32 cellular contexts compared by ENCODE assay signal in genomic region chr6:8087870-8088269, GRCh38.
"Had no signal": no experiment of that assay in that cellular context is flagged by ENCODE, and none has a peak within 500 bp of the region (broad histone marks: within the 10 kb centered on the region; RNA-seq: fewer than 3 reads in every experiment).

No MANE protein-coding gene starts in this region.

- H3K4me1 ChIP-seq: breast epithelium, colonic mucosa had no signal

- H3K27me3 ChIP-seq: adrenal gland, breast epithelium, cardiac muscle cell, colonic mucosa had no signal

- H3K4me3 Mint-ChIP-seq: activated B cell treated with CpG ODN at 0.5 μM for 24 hours; activated CD4-positive, alpha-beta memory T cell treated with anti-CD3 and anti-CD28 coated beads, Interleukin-2, amount 10 ng/mL, durations not matched to agents 7 days and 5 days; activated CD4-positive, alpha-beta T cell treated with anti-CD3 and anti-CD28 coated beads, Interleukin-2, amount 10 ng/mL, durations not matched to agents 24 days and 14 days; activated naive CD4-positive, alpha-beta T cell treated with anti-CD3 and anti-CD28 coated beads, Interleukin-2, amount 10 ng/mL, durations not matched to agents 7 days and 5 days; activated T-cell treated with anti-CD3 and anti-CD28 coated beads, Interleukin-2, amount 50 U/mL, for 24 hours; activated T-helper 1 cell treated with anti-CD3 and anti-CD28 coated beads, Interleukin-12 subunit alpha, Interleukin-12 subunit beta, Interleukin-2, Interleukin-4 antibody, amounts not matched to agents 30 ng/mL and 10 ng/mL and 1 ng/mL, durations not matched to agents 14 hours and 24 hours and 36 hours; brain; T-helper 17 cell; T-helper 2 cell treated with Interferon-gamma antibody and Interleukin-4, amounts not matched to agents 5 μg/mL and 100 μg/mL, for 36 hours had no signal

- H3K9me3 ChIP-seq: adrenal gland, breast epithelium, colonic mucosa had no signal

- H3K36me3 ChIP-seq: breast epithelium, colonic mucosa had no signal

- H3K27ac Mint-ChIP-seq: activated B cell treated with CpG ODN at 0.5 μM for 24 hours; activated CD4-positive, alpha-beta memory T cell treated with anti-CD3 and anti-CD28 coated beads, Interleukin-2, amount 10 ng/mL, durations not matched to agents 7 days and 5 days; activated CD4-positive, alpha-beta T cell treated with anti-CD3 and anti-CD28 coated beads, Interleukin-2, amount 10 ng/mL, durations not matched to agents 24 days and 14 days; activated naive CD4-positive, alpha-beta T cell treated with anti-CD3 and anti-CD28 coated beads, Interleukin-2, amount 10 ng/mL, durations not matched to agents 7 days and 5 days; activated T-cell treated with anti-CD3 and anti-CD28 coated beads, Interleukin-2, amount 50 U/mL, for 24 hours; activated T-helper 1 cell treated with anti-CD3 and anti-CD28 coated beads, Interleukin-12 subunit alpha, Interleukin-12 subunit beta, Interleukin-2, Interleukin-4 antibody, amounts not matched to agents 30 ng/mL and 10 ng/mL and 1 ng/mL, durations not matched to agents 14 hours and 24 hours and 36 hours; brain; T-helper 2 cell treated with Interferon-gamma antibody and Interleukin-4, amounts not matched to agents 5 μg/mL and 100 μg/mL, for 36 hours had no signal

- H3K27me3 Mint-ChIP-seq: activated B cell treated with CpG ODN at 0.5 μM for 24 hours; activated CD4-positive, alpha-beta memory T cell treated with anti-CD3 and anti-CD28 coated beads, Interleukin-2, amount 10 ng/mL, durations not matched to agents 7 days and 5 days; activated CD4-positive, alpha-beta T cell treated with anti-CD3 and anti-CD28 coated beads, Interleukin-2, amount 10 ng/mL, durations not matched to agents 24 days and 14 days; activated naive CD4-positive, alpha-beta T cell treated with anti-CD3 and anti-CD28 coated beads, Interleukin-2, amount 10 ng/mL, durations not matched to agents 7 days and 5 days; activated T-cell treated with anti-CD3 and anti-CD28 coated beads, Interleukin-2, amount 50 U/mL, for 24 hours; brain; T-helper 17 cell had no signal

- DNase-seq: activated B cell treated with CpG ODN at 0.5 μM for 24 hours; activated CD4-positive, alpha-beta memory T cell treated with anti-CD3 and anti-CD28 coated beads, Interleukin-2, amount 10 ng/mL, durations not matched to agents 7 days and 5 days; activated CD4-positive, alpha-beta T cell treated with anti-CD3 and anti-CD28 coated beads, Interleukin-2, amount 10 ng/mL, durations not matched to agents 24 days and 14 days; activated CD4-positive, alpha-beta T cell treated with anti-CD3 and anti-CD28 coated beads, Interleukin-2, amount 50 U/mL, for 4 hours; activated CD8-positive, alpha-beta memory T cell treated with anti-CD3 and anti-CD28 coated beads, Interleukin-2, amount 50 U/mL, for 48 hours; activated gamma-delta T cell; activated naive CD4-positive, alpha-beta T cell; activated naive CD4-positive, alpha-beta T cell treated with anti-CD3 and anti-CD28 coated beads, Interleukin-2, amount 10 ng/mL, durations not matched to agents 7 days and 5 days; activated T-cell treated with anti-CD3 and anti-CD28 coated beads for 4 hours; activated T-cell treated with anti-CD3 and anti-CD28 coated beads, Interleukin-2, amount 50 U/mL, for 24 hours; adrenal gland; amygdala; aorta; central memory CD4-positive, alpha-beta T cell; cerebellar nuclear complex; colonic mucosa; effector CD8-positive, alpha-beta T cell; foreskin fibroblast; head of caudate nucleus; SW 1271; T-helper 1 cell; T-helper 17 cell; T1000; WERI-Rb-1 had no signal

- H3K4me3 ChIP-seq: adrenal gland, breast epithelium, cardiac muscle cell, colonic mucosa had no signal

- H3K27ac ChIP-seq: adrenal gland, breast epithelium, cardiac muscle cell, colonic mucosa, WERI-Rb-1 had no signal

- ATAC-seq: activated CD4-positive, CD25-positive, alpha-beta regulatory T cell treated with anti-CD3 and anti-CD28 coated beads, Interleukin-2, amount 50 U/mL, for 24 hours; activated naive CD4-positive, alpha-beta T cell treated with anti-CD3 and anti-CD28 coated beads, Interleukin-2, amount 50 U/mL, for 72 hours; esophagus mucosa; T-helper 17 cell had no signal

- H3K4me1 Mint-ChIP-seq: activated B cell treated with CpG ODN at 0.5 μM for 24 hours had no signal
